24 cellular contexts compared by ENCODE assay signal in the genomic region with DNA sequence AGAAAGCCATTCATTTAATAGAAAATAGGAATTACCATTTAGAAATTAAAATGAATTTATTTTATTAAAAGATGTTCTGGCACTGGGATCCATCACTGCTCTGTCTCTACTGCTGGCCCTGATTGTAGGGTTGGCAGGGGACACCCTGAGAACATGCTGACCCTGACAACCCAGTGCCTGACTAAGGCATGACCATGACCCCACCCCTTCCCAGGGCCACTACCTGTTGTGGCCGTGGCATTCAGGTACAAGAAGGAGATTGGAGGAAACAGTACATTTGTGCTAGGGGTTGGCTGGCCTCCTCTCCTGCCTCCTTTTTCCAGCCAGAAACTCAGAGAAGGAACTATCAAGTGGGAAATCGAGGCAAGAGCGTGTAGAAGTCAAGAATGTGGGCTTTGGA.
"Had no signal": no experiment of that assay in that cellular context is flagged by ENCODE, and none has a peak within 500 bp of the region (broad histone marks: within the 10 kb centered on the region; RNA-seq: fewer than 3 reads in every experiment).

No MANE protein-coding gene starts in this region.

- H3K27me3 ChIP-seq: left lung, ovary, right atrium auricular region, right lobe of liver, tibial nerve, upper lobe of left lung had no signal

- H3K4me1 Mint-ChIP-seq: stimulated activated memory B cell treated with anti-CD40 and anti-IgM and Interleukin-4, amounts not matched to agents 10 μg/mL and 1 μg/mL and 100 μg/mL, for 72 hours had no signal

- H3K4me3 Mint-ChIP-seq: mesothelial cell of epicardium; naive thymus-derived CD4-positive, alpha-beta T cell; natural killer cell treated with Interleukin-12 subunit alpha and Interleukin-12 subunit beta and Interleukin-15 and Interleukin-18, amount 100 ng/mL, for 72 hours; stimulated activated memory B cell treated with anti-CD40 and anti-IgM and Interleukin-4, amounts not matched to agents 10 μg/mL and 1 μg/mL and 100 μg/mL, for 72 hours; stimulated activated naive CD8-positive, alpha-beta T cell treated with anti-CD3 and anti-CD28 coated beads, Interleukin-15, amount 100 ng/mL, for 72 hours had no signal

- H3K4me1 ChIP-seq: left lung, lower lobe of right lung, right atrium auricular region, right lobe of liver, upper lobe of left lung had no signal

- DNase-seq: hippocampal formation; kidney; left colon; left lung; lower lobe of right lung; mesendoderm; naive thymus-derived CD4-positive, alpha-beta T cell; ovary; right lobe of liver; stimulated activated CD4-positive, alpha-beta T cell treated with anti-CD3 and anti-CD28 coated beads, Interleukin-1b, Interleukin-23, amount 100 ng/mL, for 48 hours; stimulated activated CD4-positive, alpha-beta T cell treated with anti-CD3 and anti-CD28 coated beads, Interleukin-2, amount 100 ng/mL, for 48 hours; stimulated activated CD4-positive, alpha-beta T cell treated with anti-CD3 and anti-CD28 coated beads, Interleukin-4, amount 100 ng/mL, for 4 hours; stimulated activated CD8-positive, alpha-beta memory T cell treated with anti-CD3 and anti-CD28 coated beads, Interleukin-4, amount 100 ng/mL, for 48 hours; stimulated activated naive CD4-positive, alpha-beta T cell treated with Interleukin-2 at 50 U/mL for 16 hours; stimulated activated naive CD8-positive, alpha-beta T cell treated with anti-CD3 and anti-CD28 coated beads, Interleukin-15, amount 100 ng/mL, for 72 hours; substantia nigra; upper lobe of left lung had no signal

- H3K36me3 ChIP-seq: left lung, lower lobe of right lung, ovary, right atrium auricular region, right lobe of liver, tibial nerve, upper lobe of left lung had no signal

- H3K9me3 Mint-ChIP-seq: mesothelial cell of epicardium; natural killer cell treated with Interleukin-12 subunit alpha and Interleukin-12 subunit beta and Interleukin-15 and Interleukin-18, amount 100 ng/mL, for 72 hours; stimulated activated memory B cell treated with anti-CD40 and anti-IgM and Interleukin-4, amounts not matched to agents 10 μg/mL and 1 μg/mL and 100 μg/mL, for 72 hours; stimulated activated naive CD8-positive, alpha-beta T cell treated with anti-CD3 and anti-CD28 coated beads, Interleukin-15, amount 100 ng/mL, for 72 hours had no signal

- H3K27ac Mint-ChIP-seq: mesothelial cell of epicardium; naive thymus-derived CD4-positive, alpha-beta T cell; natural killer cell treated with Interleukin-12 subunit alpha and Interleukin-12 subunit beta and Interleukin-15 and Interleukin-18, amount 100 ng/mL, for 72 hours; progenitor cell of endocrine pancreas; stimulated activated memory B cell treated with anti-CD40 and anti-IgM and Interleukin-4, amounts not matched to agents 10 μg/mL and 1 μg/mL and 100 μg/mL, for 72 hours had no signal

- H3K27ac ChIP-seq: left lung, lower lobe of right lung, ovary, right atrium auricular region, right lobe of liver, tibial nerve, upper lobe of left lung had no signal

- H3K9me3 ChIP-seq: left lung, lower lobe of right lung, ovary, right atrium auricular region, right lobe of liver, tibial nerve, upper lobe of left lung had no signal

- ATAC-seq: left colon; left lung; lower lobe of right lung; naive thymus-derived CD4-positive, alpha-beta T cell; right lobe of liver; stimulated activated memory B cell treated with anti-CD40 and anti-IgM and Interleukin-4, amounts not matched to agents 10 μg/mL and 1 μg/mL and 100 μg/mL, for 72 hours; stimulated activated naive CD8-positive, alpha-beta T cell treated with anti-CD3 and anti-CD28 coated beads, Interleukin-15, amount 100 ng/mL, for 72 hours had no signal

- H3K36me3 Mint-ChIP-seq: mesothelial cell of epicardium; natural killer cell treated with Interleukin-12 subunit alpha and Interleukin-12 subunit beta and Interleukin-15 and Interleukin-18, amount 100 ng/mL, for 72 hours; stimulated activated memory B cell treated with anti-CD40 and anti-IgM and Interleukin-4, amounts not matched to agents 10 μg/mL and 1 μg/mL and 100 μg/mL, for 72 hours had no signal

- H3K4me3 ChIP-seq: left lung, lower lobe of right lung, ovary, right atrium auricular region, right lobe of liver, smooth muscle cell, tibial nerve, upper lobe of left lung had no signal
